ENCODE assay signal across 9 cellular contexts in genomic region chr3:195549931-195550519, GRCh38. TPM values are rescaled to one million over a fixed set of nuclear protein-coding genes. Genes with fewer than 3 reads are reported as not detected.
A peak's percentile ranks its signal among the peaks of the same experiment; 100 is the strongest.
DNase-seq lines count a peak whose midpoint lies in the region; ATAC-seq, FAIRE-seq and TF ChIP-seq lines count a peak whose summit lies in the region.
"Had no signal": no experiment of that assay in that cellular context is flagged by ENCODE, and none has a peak within 500 bp of the region (broad histone marks: within the 10 kb centered on the region; RNA-seq: fewer than 3 reads in every experiment).

No MANE protein-coding gene starts in this region.

- peak overlapping the region; percentile 62 for H3K4me3 Mint-ChIP-seq in activated B cell treated with CpG ODN at 0.5 μM for 24 hours

- H3K4me2 ChIP-seq in BLaER1, result peak overlapping the region; percentile 74

- no peaks in the 10 kb centered on the region for H3K36me3 Mint-ChIP-seq in activated B cell treated with CpG ODN at 0.5 μM for 24 hours (ENCODE audit: low read depth)

- TF ChIP-seq POLR2A in GM12892 (IDR thresholded peaks at IDR 0.05; ENCODE audit: low read depth, low read length), result no peak

- POLR2A ChIA-PET in activated B cell treated with CpG ODN at 0.5 μM for 24 hours (lab: Charles Lee), result interaction anchor here (1.4 to 1.6 kb wide), 2 partner anchors 8 to 9 kb away, joined by 4 to 10 read pairs; no protein-coding TSS in a partner anchor

- H3K27me3 Mint-ChIP-seq in activated B cell treated with CpG ODN at 0.5 μM for 24 hours, result no peaks in the 10 kb centered on the region

- no peak for TF ChIP-seq CTCF in activated B cell treated with CpG ODN at 0.5 μM for 24 hours (IDR thresholded peaks at IDR 0.05)

- H3K4me3 ChIP-seq in BLaER1, result no peak overlapping the region

- H4K20me1 ChIP-seq in BLaER1, result no peaks in the 10 kb centered on the region

- no peaks in the 10 kb centered on the region for H3K9me3 ChIP-seq in BLaER1

- no peaks in the 10 kb centered on the region for H3K27me3 ChIP-seq in BLaER1

- peak overlapping the region; percentile 94 for H3K27ac Mint-ChIP-seq in activated B cell treated with CpG ODN at 0.5 μM for 24 hours

- peak; percentile 75 for ATAC-seq in GM21825 (IDR thresholded peaks at IDR 0.05; ENCODE audit: unreplicated experiment)
- peak; percentile 80 for ATAC-seq in activated B cell treated with CpG ODN at 0.5 μM for 24 hours (ENCODE audit: low read depth)

- no peak for FAIRE-seq in GM12892 (lab: Jason Lieb, UNC)

- H3K9me3 Mint-ChIP-seq in activated B cell treated with CpG ODN at 0.5 μM for 24 hours, result no peaks in the 10 kb centered on the region

- no peaks in the 10 kb centered on the region for H3K36me3 ChIP-seq in BLaER1

- intact Hi-C loops in activated B cell treated with CpG ODN at 0.5 μM for 24 hours (cut with micrococcal nuclease), result loop anchor here (10.0 kb wide), 2 partner anchors 425 to 785 kb away; no protein-coding TSS in a partner anchor

- no peak overlapping the region for H3K27ac ChIP-seq in BLaER1
- H3K27ac ChIP-seq: VCaP had no signal

- H3K4me1 Mint-ChIP-seq in activated B cell treated with CpG ODN at 0.5 μM for 24 hours, result peaks cover 57% of the 10 kb centered on the region

- peak; percentile 32 for DNase-seq in activated B cell treated with CpG ODN at 0.5 μM for 24 hours
- DNase-seq in dermis blood vessel endothelial cell, result peak; percentile 41
- DNase-seq in stimulated activated CD8-positive, alpha-beta memory T cell treated with anti-CD3 and anti-CD28 coated beads, Interleukin-15, amount 100 ng/mL, for 48 hours (ENCODE audit: low read depth in 2 of 2), result peak; percentile 55 to 63
- no peak for DNase-seq in Kasumi-1 (lab: John Stamatoyannopoulos, UW)
- DNase-seq in GM12892 (ENCODE audit: insufficient read length), result no peak
- no peak for DNase-seq in 8988T

- CTCF ChIA-PET in activated B cell treated with CpG ODN at 0.5 μM for 24 hours (lab: Charles Lee), result interaction anchor here (1.3 kb wide), 2 partner anchors 279 to 311 kb away, joined by 3 to 5 read pairs; partner anchors contain the start of gene XXYLT1

- H3K9ac ChIP-seq in BLaER1, result peak overlapping the region; percentile 16; the same call in 1 of the 2 replicates

- peaks cover 49% of the 10 kb centered on the region for H3K4me1 ChIP-seq in BLaER1

RNA-seq across cellular contexts. Expression of gene PPP1R2, which starts 6.9 kb away (rescaled TPM):
- total RNA-seq in activated B cell treated with CpG ODN at 0.5 μM for 24 hours (62.5 and 64.1 TPM in 2 replicates), dermis blood vessel endothelial cell (139 and 277 TPM in 2 replicates)
- polyA plus RNA-seq in GM12892 (2012; ENCODE audit: missing spikeins), result 40.2 TPM

RNA-seq across cellular contexts. Expression of gene APOD, which starts 33.7 kb away (rescaled TPM):
- total RNA-seq in activated B cell treated with CpG ODN at 0.5 μM for 24 hours (0.20 and 0.35 TPM in 2 replicates), dermis blood vessel endothelial cell (16.2 and 27.1 TPM in 2 replicates)
- polyA plus RNA-seq in GM12892 (2012; ENCODE audit: missing spikeins), result 0.40 TPM

Comparison
In these comparisons a context has a peak if more than half of its experiments do, and no peak if none do; other contexts are left out.
1. DNase-seq: peak in activated B cell treated with CpG ODN at 0.5 μM for 24 hours (single experiment), dermis blood vessel endothelial cell (single experiment) and stimulated activated CD8-positive, alpha-beta memory T cell treated with anti-CD3 and anti-CD28 coated beads, Interleukin-15, amount 100 ng/mL, for 48 hours (2 of 2); none in Kasumi-1 (0 of 2), GM12892 (single experiment) and 8988T (single experiment).
2. RNA of gene APOD, which starts 33.7 kb away (total RNA-seq): 16.2 to 27.1 TPM in dermis blood vessel endothelial cell; 0.20 to 0.35 TPM in activated B cell treated with CpG ODN at 0.5 μM for 24 hours; every median in the first group is over 10 times any median in the second.